ENCODE assay signal across 13 cellular contexts in the genomic region with DNA sequence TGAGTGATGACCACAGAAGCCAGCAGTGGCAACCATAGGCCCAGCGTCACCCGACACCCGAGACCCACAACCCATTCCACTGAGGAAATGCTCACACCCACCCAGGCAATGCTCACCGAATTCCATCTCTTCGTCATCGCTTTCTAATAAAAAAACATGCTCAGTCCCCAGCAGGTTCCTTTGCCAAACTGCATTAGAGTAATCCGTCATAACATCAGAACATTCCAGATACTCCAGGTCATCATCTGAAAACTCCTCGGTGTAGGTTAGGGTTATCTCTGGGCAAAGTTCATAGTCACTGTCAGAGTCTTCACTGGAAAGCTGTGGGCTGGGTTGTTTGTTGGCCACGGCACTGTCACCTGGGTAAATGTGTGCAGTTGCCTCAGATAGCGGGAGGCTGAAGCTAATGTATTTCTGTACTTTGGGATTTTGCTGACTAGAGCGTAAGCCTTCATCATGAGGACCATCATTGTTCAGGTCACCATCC. TPM values are rescaled to one million over a fixed set of nuclear protein-coding genes. Genes with fewer than 3 reads are reported as not detected.
DNase-seq lines count a peak whose midpoint lies in the region; ATAC-seq, FAIRE-seq and TF ChIP-seq lines count a peak whose summit lies in the region.
"Had no signal": no experiment of that assay in that cellular context is flagged by ENCODE, and none has a peak within 500 bp of the region (broad histone marks: within the 10 kb centered on the region; RNA-seq: fewer than 3 reads in every experiment).

No MANE protein-coding gene starts in this region.

- H3K9ac ChIP-seq in astrocyte (ENCODE audit: low read length) (peak overlapping the region; percentile 89), liver (ENCODE audit: low read depth in 1 of 2, low read length in 2 of 2) (peak overlapping the region in 1 of 2 donors; percentile 69)

- H3K4me1 Mint-ChIP-seq in GM23338 (peaks cover 61% of the 10 kb centered on the region), astrocyte (ENCODE audit: low read depth, unreplicated experiment) (peaks cover 59% of the 10 kb centered on the region)
- H3K4me1 Mint-ChIP-seq in naive thymus-derived CD8-positive, alpha-beta T cell, result peaks cover 21 to 26% (median 21%) of the 10 kb centered on the region in 4 donors
- H3K4me1 Mint-ChIP-seq: activated CD4-positive, alpha-beta memory T cell treated with anti-CD3 and anti-CD28 coated beads, Interleukin-2, amount 10 ng/mL, durations not matched to agents 7 days and 5 days had no signal

- no peak overlapping the region for H3K4me3 Mint-ChIP-seq in GM23338
- H3K4me3 Mint-ChIP-seq in astrocyte (ENCODE audit: unreplicated experiment), result peak overlapping the region; percentile 91
- H3K4me3 Mint-ChIP-seq in naive thymus-derived CD8-positive, alpha-beta T cell, result peak overlapping the region in 1 of 10 donors; percentile 3
- H3K4me3 Mint-ChIP-seq: activated CD4-positive, alpha-beta memory T cell treated with anti-CD3 and anti-CD28 coated beads, Interleukin-2, amount 10 ng/mL, durations not matched to agents 7 days and 5 days had no signal

- peaks cover 8% of the 10 kb centered on the region for H3K9me3 Mint-ChIP-seq in GM23338
- peaks cover 4% of the 10 kb centered on the region for H3K9me3 Mint-ChIP-seq in astrocyte (ENCODE audit: unreplicated experiment)
- no peaks in the 10 kb centered on the region for H3K9me3 Mint-ChIP-seq in naive thymus-derived CD8-positive, alpha-beta T cell

- H3K36me3 ChIP-seq in A673 (ENCODE audit: insufficient read depth, low read length, poor library complexity, severe bottlenecking) (no peaks in the 10 kb centered on the region), GM23338 (ENCODE audit: insufficient read depth) (no peaks in the 10 kb centered on the region), astrocyte (ENCODE audit: insufficient read depth, low read length) (no peaks in the 10 kb centered on the region), liver (ENCODE audit: control insufficient read depth in 4 of 4, insufficient read depth in 3 of 4, low read depth in 1 of 4, low read length in 3 of 4) (no peaks in the 10 kb centered on the region)

- H3F3A ChIP-seq in GM23338 (replicated peaks; ENCODE audit: low read depth), result no peaks in the 10 kb centered on the region

- no TSS peak for BruUV-seq in A673 (replicated peaks; lab: Mats Ljungman, UMichigan)

- DNase-seq in A673 (ENCODE audit: low spot score) (no peak), GM23338 (ENCODE audit: low spot score) (no peak), astrocyte (ENCODE audit: low read depth) (peak; percentile 95), T-helper 9 cell (no peak)
- DNase-seq in naive thymus-derived CD8-positive, alpha-beta T cell, result no peak
- DNase-seq: activated CD4-positive, alpha-beta memory T cell treated with anti-CD3 and anti-CD28 coated beads, Interleukin-2, amount 10 ng/mL, durations not matched to agents 7 days and 5 days; aorta; erythroblast; left ventricle myocardium superior; NCI-H345 had no signal

- H3K27ac Mint-ChIP-seq in GM23338 (peak overlapping the region; percentile 68; the same call in 1 of the 2 replicates), astrocyte (ENCODE audit: unreplicated experiment) (peak overlapping the region; percentile 99)
- H3K27ac Mint-ChIP-seq in naive thymus-derived CD8-positive, alpha-beta T cell, result peak overlapping the region in 2 of 10 donors; percentile 47 to 87
- H3K27ac Mint-ChIP-seq: activated CD4-positive, alpha-beta memory T cell treated with anti-CD3 and anti-CD28 coated beads, Interleukin-2, amount 10 ng/mL, durations not matched to agents 7 days and 5 days had no signal

- no peak overlapping the region for H3K4me3 ChIP-seq in A673 (ENCODE audit: low read depth, low read length, poor library complexity, severe bottlenecking)
- H3K4me3 ChIP-seq in GM23338, result no peak overlapping the region
- peak overlapping the region; percentile 87 for H3K4me3 ChIP-seq in astrocyte (ENCODE audit: insufficient read depth, low read depth, low read length)
- H3K4me3 ChIP-seq in liver (ENCODE audit: low read depth in 1 of 3, low read length in 3 of 3), result peak overlapping the region in 1 of 3 donors; percentile 44

- TF ChIP-seq CTCF in A673 (conservative IDR thresholded peaks at IDR 0.05; ENCODE audit: low read depth, low read length), result no peak
- no peak for TF ChIP-seq CTCF in GM23338 (conservative IDR thresholded peaks at IDR 0.05; ENCODE audit: low read depth in 2 of 2)
- TF ChIP-seq CTCF in astrocyte (IDR thresholded peaks at IDR 0.05; ENCODE audit: insufficient read depth, low read depth, low read length), result no peak
- no peak for TF ChIP-seq CTCF in liver (IDR thresholded peaks at IDR 0.05; ENCODE audit: low read depth, low read length, missing input control)

- H3K9me3 ChIP-seq in A673 (ENCODE audit: low read depth, low read length, poor library complexity, severe bottlenecking) (no peaks in the 10 kb centered on the region), astrocyte (ENCODE audit: insufficient read depth, low read depth, low read length) (peaks cover 2% of the 10 kb centered on the region), liver (ENCODE audit: control insufficient read depth in 4 of 4, low read length in 3 of 4) (no peaks in the 10 kb centered on the region)

- no peak overlapping the region for H2AFZ ChIP-seq in GM23338
- H2AFZ ChIP-seq in astrocyte (ENCODE audit: low read depth, low read length), result no peak overlapping the region

- H3K36me3 Mint-ChIP-seq in GM23338 (ENCODE audit: low read depth) (peaks cover 9% of the 10 kb centered on the region; the same call in 2 of the 3 replicates), astrocyte (ENCODE audit: low read depth, unreplicated experiment) (peaks cover 15% of the 10 kb centered on the region)
- no peaks in the 10 kb centered on the region for H3K36me3 Mint-ChIP-seq in naive thymus-derived CD8-positive, alpha-beta T cell

- no peaks in the 10 kb centered on the region for H3K9me2 ChIP-seq in GM23338 (ENCODE audit: insufficient read depth)

- ATAC-seq in GM23338 (no peak), HG03196 (IDR thresholded peaks at IDR 0.05; ENCODE audit: unreplicated experiment) (no peak), HG02885 (IDR thresholded peaks at IDR 0.05; ENCODE audit: poor library complexity, unreplicated experiment) (no peak)
- ATAC-seq in naive thymus-derived CD8-positive, alpha-beta T cell, result no peak

- POLR2A ChIA-PET in A673 (lab: Charles Lee; ENCODE audit: low non-redundant PET), result no interaction called here
- POLR2A ChIA-PET in naive thymus-derived CD8-positive, alpha-beta T cell (lab: Charles Lee), result no interaction called here

- H3K4me2 ChIP-seq in GM23338 (no peak overlapping the region), astrocyte (ENCODE audit: low read length) (peak overlapping the region; percentile 87)

- WGBS in liver, result 71% methylated on average over 11 of the region's 11 CpGs

- H4K20me1 ChIP-seq in GM23338 (replicated peaks; ENCODE audit: insufficient read depth) (no peaks in the 10 kb centered on the region), astrocyte (ENCODE audit: insufficient read depth, low read length) (peaks cover 6% of the 10 kb centered on the region)

- H3K4me1 ChIP-seq in A673 (ENCODE audit: insufficient read depth, low read length, poor library complexity, severe bottlenecking) (peaks cover 39% of the 10 kb centered on the region), GM23338 (ENCODE audit: insufficient read depth) (peaks cover 20% of the 10 kb centered on the region), astrocyte (ENCODE audit: insufficient read depth, low read length) (peaks cover 55% of the 10 kb centered on the region), liver (ENCODE audit: control insufficient read depth in 4 of 4, insufficient read depth in 4 of 4, low read length in 3 of 4) (peaks cover 3 to 9% (median 5%) of the 10 kb centered on the region in 4 donors)

- CTCF ChIA-PET in A673 (lab: Charles Lee), result no interaction called here

- peak; percentile 27 to 55 for TF ChIP-seq RAD21 in liver (IDR thresholded peaks at IDR 0.05)

- H3K27ac ChIP-seq in A673 (ENCODE audit: low read depth, low read length, poor library complexity, severe bottlenecking) (peak overlapping the region; percentile 14), GM23338 (ENCODE audit: low read depth) (no peak overlapping the region), astrocyte (ENCODE audit: low read depth, low read length) (peak overlapping the region; percentile 90), liver (ENCODE audit: low read depth in 1 of 2, low read length in 2 of 2) (peak overlapping the region; percentile 51 to 62)

- H3K27me3 ChIP-seq in A673 (replicated peaks; ENCODE audit: insufficient read depth, low read depth, low read length, poor library complexity) (no peaks in the 10 kb centered on the region), GM23338 (ENCODE audit: insufficient read depth) (no peaks in the 10 kb centered on the region), astrocyte (ENCODE audit: insufficient read depth, low read length) (no peaks in the 10 kb centered on the region), liver (ENCODE audit: control insufficient read depth in 4 of 4, insufficient read depth in 4 of 4, low read length in 3 of 4) (no peaks in the 10 kb centered on the region)

- peaks cover 11% of the 10 kb centered on the region for H3K27me3 Mint-ChIP-seq in GM23338 (ENCODE audit: insufficient read depth, low read depth, poor library complexity)
- no peaks in the 10 kb centered on the region for H3K27me3 Mint-ChIP-seq in astrocyte (ENCODE audit: low read depth, unreplicated experiment)
- peaks cover 0 to 4% (median 0%) of the 10 kb centered on the region in 5 donors for H3K27me3 Mint-ChIP-seq in naive thymus-derived CD8-positive, alpha-beta T cell

- no peaks in the 10 kb centered on the region for H3K79me2 ChIP-seq in GM23338 (replicated peaks; ENCODE audit: insufficient read depth)
- peaks cover 51% of the 10 kb centered on the region for H3K79me2 ChIP-seq in astrocyte (ENCODE audit: insufficient read depth, low read length)

- peak; percentile 91 for FAIRE-seq in astrocyte (lab: Jason Lieb, UNC)

- intact Hi-C loops in A673 (cut with micrococcal nuclease; ENCODE audit: unreplicated experiment), result loop anchor here (5.0 kb wide), 1 partner anchor 93 kb away; a partner anchor contains a TSS

TF ChIP-seq in GM23338, 12 proteins besides CTCF, POLR2A, EP300 and RAD21 (continues in another document):
- no peak for TF ChIP-seq POLR2AphosphoS5 (IDR thresholded peaks at IDR 0.05; ENCODE audit: low read depth)
- TF ChIP-seq EZH2 (IDR thresholded peaks at IDR 0.05; ENCODE audit: low read depth, unreplicated experiment), result no peak
- no peak for TF ChIP-seq CREB1 (CRISPR knock-in tag; IDR thresholded peaks at IDR 0.05; ENCODE audit: low read depth)

TF ChIP-seq in liver, 16 proteins besides CTCF, POLR2A, EP300 and RAD21 (continues in another document):
- peak; percentile 60 for TF ChIP-seq HNF4G (IDR thresholded peaks at IDR 0.05)

RNA-seq across cellular contexts. Expression of a gene that starts 49.3 kb away (rescaled TPM):
- total RNA-seq in A673 (2021) (1.0 and 1.2 TPM in 2 replicates), astrocyte (84.2 and 87.2 TPM in 2 replicates), liver (10 to 100 TPM in 1 of 2 donors, under 1 TPM in 1; 0.05 to 14.5 TPM)
- 0.03 and 1.4 TPM in 2 replicates for total RNA-seq in GM23338 (2014; rRNA removed; shearing (Covaris generic))
- polyA plus RNA-seq in GM23338 (2016; fragmentation: Nextera tagmentation; extraction: Ambion mirVana) (0.14 and 0.23 TPM in 2 replicates), liver (under 1 TPM; 0.03 to 0.94 TPM)
- under 1 TPM in 1 of 2 experiments, not detected in 1; 0.05 TPM for total RNA-seq in naive thymus-derived CD8-positive, alpha-beta T cell
- polyA plus RNA-seq in naive thymus-derived CD8-positive, alpha-beta T cell, result not detected
